8 cellular contexts compared by ENCODE assay signal in genomic region chr9:116687762-116688160, GRCh38. TPM values are rescaled to one million over a fixed set of nuclear protein-coding genes. Genes with fewer than 3 reads are reported as not detected.
DNase-seq lines count a peak whose midpoint lies in the region; ATAC-seq, FAIRE-seq and TF ChIP-seq lines count a peak whose summit lies in the region.

No MANE protein-coding gene starts in this region.

- H3K9me3 Mint-ChIP-seq in chondrocyte (ENCODE audit: low read depth) (no peaks in the 10 kb centered on the region), memory B cell (no peaks in the 10 kb centered on the region)

- H3K9me3 ChIP-seq in upper lobe of right lung: no peaks in the 10 kb centered on the region

- H3K36me3 ChIP-seq in upper lobe of right lung: no peaks in the 10 kb centered on the region

- H3K27me3 ChIP-seq in upper lobe of right lung: no peaks in the 10 kb centered on the region

- TF ChIP-seq CTCF in chondrocyte (IDR thresholded peaks at IDR 0.05) (no peak), upper lobe of right lung (IDR thresholded peaks at IDR 0.05) (no peak)

- H3K4me3 ChIP-seq in upper lobe of right lung: peak overlapping the region; percentile 80

- peak; percentile 58 for DNase-seq in NCI-H69 (lab: John Stamatoyannopoulos, UW)
- DNase-seq in chondrocyte (ENCODE audit: low spot score): no peak
- DNase-seq in memory B cell (ENCODE audit: low spot score in 2 of 2): no peak
- no peak for DNase-seq in upper lobe of right lung
- no peak for DNase-seq in NCI-H1930 (lab: John Stamatoyannopoulos, UW)
- DNase-seq in GM19239 (ENCODE audit: insufficient read length, low spot score): no peak
- no peak for DNase-seq in T1000 (lab: John Stamatoyannopoulos, UW)

- H3K27ac Mint-ChIP-seq in chondrocyte (ENCODE audit: unreplicated experiment) (peak overlapping the region; percentile 91), memory B cell (peak overlapping the region; percentile 29)

- no peak for FAIRE-seq in GM19239 (lab: Jason Lieb, UNC)

- H3K4me3 Mint-ChIP-seq in chondrocyte (ENCODE audit: unreplicated experiment) (peak overlapping the region; percentile 96), memory B cell (peak overlapping the region; percentile 95)

- H3K4me1 Mint-ChIP-seq in chondrocyte (ENCODE audit: low read depth) (peaks cover 60% of the 10 kb centered on the region), memory B cell (peaks cover 39% of the 10 kb centered on the region)

- intact Hi-C loops in upper lobe of right lung (cut with DNase I): no loop called here

- H3K27me3 Mint-ChIP-seq in chondrocyte (ENCODE audit: low read depth) (no peaks in the 10 kb centered on the region), memory B cell (no peaks in the 10 kb centered on the region)

- peak overlapping the region; percentile 82 for H3K27ac ChIP-seq in upper lobe of right lung

- no peaks in the 10 kb centered on the region for H3K36me3 Mint-ChIP-seq in chondrocyte (ENCODE audit: low read depth)
- peaks cover 2% of the 10 kb centered on the region for H3K36me3 Mint-ChIP-seq in memory B cell

- peaks cover 30% of the 10 kb centered on the region for H3K4me1 ChIP-seq in upper lobe of right lung

- ATAC-seq in GM18502 (IDR thresholded peaks at IDR 0.05; ENCODE audit: poor library complexity, unreplicated experiment): peak; percentile 5
- no peak for ATAC-seq in memory B cell (ENCODE audit: low read depth)
- peak; percentile 5 for ATAC-seq in upper lobe of right lung

RNA-seq across cellular contexts. Expression of gene TRIM32, which starts 0.7 kb away (rescaled TPM):
- total RNA-seq in chondrocyte: 35.1 to 41.9 TPM (median 40.1 TPM) in 3 replicates
- 21.2 TPM for total RNA-seq in upper lobe of right lung
